ENCODE assay signal across 1 cellular context in the genomic region with DNA sequence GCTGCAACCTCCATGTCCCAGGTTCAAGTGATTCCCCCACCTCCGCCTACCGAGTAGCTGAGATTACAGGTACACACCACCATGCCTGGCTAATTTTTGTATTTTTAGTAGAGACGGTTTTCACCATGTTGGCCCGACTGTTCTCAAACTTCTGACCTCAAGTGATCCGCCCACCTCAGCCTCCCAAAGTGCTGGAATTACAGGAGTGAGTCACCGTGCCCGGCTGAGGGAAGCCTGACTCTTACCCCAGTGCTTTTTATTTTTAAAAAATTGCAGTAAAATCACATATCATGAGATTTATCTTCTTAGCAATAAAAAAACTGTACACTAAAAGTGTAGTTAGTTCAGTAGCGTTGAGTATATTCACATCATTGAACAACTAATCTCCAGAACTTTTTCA.
A peak's percentile ranks its signal among the peaks of the same experiment; 100 is the strongest.
TF ChIP-seq lines count a peak whose summit lies in the region.

No MANE protein-coding gene starts in this region.

TF ChIP-seq in SK-N-SH, 30 proteins besides CTCF, POLR2A, EP300 and RAD21:
- TF ChIP-seq MEF2A (IDR thresholded peaks at IDR 0.05; ENCODE audit: borderline replicate concordance, low read depth) (no peak), RFX5 (IDR thresholded peaks at IDR 0.05; ENCODE audit: low read length) (no peak), FOSL2 (IDR thresholded peaks at IDR 0.05; ENCODE audit: borderline replicate concordance, low read depth) (peak; percentile 65; the same call in 1 of the 2 replicates)
TF ChIP-seq in SK-N-SH: peak in this region for 1.
